In the genomic region with DNA sequence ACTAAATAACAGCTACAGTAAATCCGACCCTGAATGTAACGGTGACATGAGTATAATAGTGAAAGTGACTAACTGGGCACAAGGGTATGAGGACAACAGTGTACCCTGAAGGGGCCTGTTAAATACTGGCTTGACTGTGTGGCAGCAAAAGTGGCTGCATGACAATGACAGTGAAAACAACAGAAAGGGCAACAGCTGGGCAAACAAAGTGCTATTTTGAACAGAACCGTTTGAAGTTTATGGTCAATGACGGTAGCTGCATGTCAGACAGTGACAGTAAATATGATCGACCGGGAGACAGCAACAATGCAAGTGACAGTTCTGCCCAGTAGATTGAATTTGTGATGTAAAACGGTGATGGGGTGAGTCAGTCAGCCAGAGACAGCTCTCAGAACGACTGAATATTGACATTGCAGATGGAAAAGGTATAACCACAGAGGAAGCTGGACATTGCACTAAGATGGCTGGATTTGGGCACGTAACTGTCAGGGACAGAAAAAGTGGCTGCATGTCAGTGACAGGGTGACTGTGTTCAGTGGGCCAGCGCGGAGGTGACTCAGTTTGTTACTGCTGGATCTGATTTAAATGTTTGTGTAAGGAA, we compare ENCODE assay signal across 10 cellular contexts. TPM values are rescaled to one million over a fixed set of nuclear protein-coding genes. Genes with fewer than 3 reads are reported as not detected.
A peak's percentile ranks its signal among the peaks of the same experiment; 100 is the strongest.
DNase-seq lines count a peak whose midpoint lies in the region; ATAC-seq and TF ChIP-seq lines count a peak whose summit lies in the region.
"Had no signal": no experiment of that assay in that cellular context is flagged by ENCODE, and none has a peak within 500 bp of the region (broad histone marks: within the 10 kb centered on the region; RNA-seq: fewer than 3 reads in every experiment).

No MANE protein-coding gene starts in this region.

- peak overlapping the region; percentile 62 for H3K4me3 Mint-ChIP-seq in T-helper 1 cell treated with Interleukin-12 subunit alpha and Interleukin-12 subunit beta and Interleukin-4 antibody, amounts not matched to agents 30 μg/mL and 1 μg/mL, for 36 hours
- H3K4me3 Mint-ChIP-seq in central memory CD8-positive, alpha-beta T cell, result peak overlapping the region; percentile 96
- peak overlapping the region; percentile 56 for H3K4me3 Mint-ChIP-seq in progenitor cell of endocrine pancreas (ENCODE audit: low read depth)

- H3K27ac Mint-ChIP-seq in T-helper 1 cell treated with Interleukin-12 subunit alpha and Interleukin-12 subunit beta and Interleukin-4 antibody, amounts not matched to agents 30 μg/mL and 1 μg/mL, for 36 hours, result peak overlapping the region; percentile 4
- H3K27ac Mint-ChIP-seq in central memory CD8-positive, alpha-beta T cell (ENCODE audit: low read depth), result no peak overlapping the region
- H3K27ac Mint-ChIP-seq in progenitor cell of endocrine pancreas, result peak overlapping the region; percentile 94

- no peak for ATAC-seq in central memory CD8-positive, alpha-beta T cell (replicated peaks; ENCODE audit: extremely low read depth, poor library complexity, severe bottlenecking)
- no peak for ATAC-seq in HG02884 (IDR thresholded peaks at IDR 0.05; ENCODE audit: unreplicated experiment)
- ATAC-seq: A549 had no signal

- DNase-seq in T-helper 1 cell (no peak), NCI-H510A (lab: John Stamatoyannopoulos, UW) (peak; percentile 73), progenitor cell of endocrine pancreas (ENCODE audit: low spot score, unreplicated experiment) (no peak), NK-92 (lab: John Stamatoyannopoulos, UW; ENCODE audit: unreplicated experiment) (no peak), ureter (ENCODE audit: low spot score) (no peak)
- no peak for DNase-seq in central memory CD8-positive, alpha-beta T cell (ENCODE audit: low spot score in 2 of 2)
- DNase-seq: stimulated activated CD4-positive, alpha-beta T cell treated with anti-CD3 and anti-CD28 coated beads, Interleukin-2, amount 100 ng/mL, for 48 hours had no signal

- TF ChIP-seq CTCF in progenitor cell of endocrine pancreas (IDR thresholded peaks at IDR 0.05; ENCODE audit: unreplicated experiment), result no peak

- peaks cover 3% of the 10 kb centered on the region for H3K9me3 Mint-ChIP-seq in T-helper 1 cell treated with Interleukin-12 subunit alpha and Interleukin-12 subunit beta and Interleukin-4 antibody, amounts not matched to agents 30 μg/mL and 1 μg/mL, for 36 hours
- peaks cover 5% of the 10 kb centered on the region for H3K9me3 Mint-ChIP-seq in central memory CD8-positive, alpha-beta T cell
- H3K9me3 Mint-ChIP-seq in progenitor cell of endocrine pancreas (ENCODE audit: low read depth), result no peaks in the 10 kb centered on the region

- H3K27me3 Mint-ChIP-seq in T-helper 1 cell treated with Interleukin-12 subunit alpha and Interleukin-12 subunit beta and Interleukin-4 antibody, amounts not matched to agents 30 μg/mL and 1 μg/mL, for 36 hours (ENCODE audit: low read depth), result peaks cover 8% of the 10 kb centered on the region
- H3K27me3 Mint-ChIP-seq in central memory CD8-positive, alpha-beta T cell, result no peaks in the 10 kb centered on the region
- H3K27me3 Mint-ChIP-seq in progenitor cell of endocrine pancreas, result no peaks in the 10 kb centered on the region

- peaks cover 18% of the 10 kb centered on the region for H3K4me1 Mint-ChIP-seq in T-helper 1 cell treated with Interleukin-12 subunit alpha and Interleukin-12 subunit beta and Interleukin-4 antibody, amounts not matched to agents 30 μg/mL and 1 μg/mL, for 36 hours (ENCODE audit: low read depth)
- H3K4me1 Mint-ChIP-seq in central memory CD8-positive, alpha-beta T cell, result peaks cover 32% of the 10 kb centered on the region
- peaks cover 42% of the 10 kb centered on the region for H3K4me1 Mint-ChIP-seq in progenitor cell of endocrine pancreas (ENCODE audit: low read depth)

- no peaks in the 10 kb centered on the region for H3K36me3 Mint-ChIP-seq in T-helper 1 cell treated with Interleukin-12 subunit alpha and Interleukin-12 subunit beta and Interleukin-4 antibody, amounts not matched to agents 30 μg/mL and 1 μg/mL, for 36 hours (ENCODE audit: low read depth)
- H3K36me3 Mint-ChIP-seq in central memory CD8-positive, alpha-beta T cell (ENCODE audit: insufficient read depth), result peaks cover 12% of the 10 kb centered on the region
- H3K36me3 Mint-ChIP-seq in progenitor cell of endocrine pancreas (ENCODE audit: insufficient read depth), result no peaks in the 10 kb centered on the region

RNA-seq across cellular contexts. Expression of a gene that starts 1.1 kb away (rescaled TPM):
- total RNA-seq in progenitor cell of endocrine pancreas, result 39.4 and 40.9 TPM in 2 replicates
- total RNA-seq in ureter, result 22.4 TPM
